Comparison of ENCODE assay signal across 8 cellular contexts in genomic region chr4:105145059-105145912, GRCh38. TPM values are rescaled to one million over a fixed set of nuclear protein-coding genes. Genes with fewer than 3 reads are reported as not detected.
DNase-seq lines count a peak whose midpoint lies in the region; ATAC-seq and TF ChIP-seq lines count a peak whose summit lies in the region.

No MANE protein-coding gene starts in this region.

- peak overlapping the region; percentile 96 to 100 (median 98) for H3K4me3 Mint-ChIP-seq in naive B cell

- ATAC-seq in GM19351 (IDR thresholded peaks at IDR 0.05; ENCODE audit: unreplicated experiment): peak; percentile 6
- ATAC-seq in naive B cell (ENCODE audit: low read depth in 2 of 2): peak; percentile 31 to 32
- no peak for ATAC-seq in HG02759 (IDR thresholded peaks at IDR 0.05; ENCODE audit: unreplicated experiment)

- TF ChIP-seq CTCF in AG09309 (IDR thresholded peaks at IDR 0.05; ENCODE audit: control insufficient read depth, insufficient read depth, low read depth, low read length, missing control alignments): no peak
- no peak for TF ChIP-seq CTCF in coronary artery (IDR thresholded peaks at IDR 0.05)

- peak overlapping the region; percentile 58 to 99 (median 96) for H3K27ac Mint-ChIP-seq in naive B cell

- no peaks in the 10 kb centered on the region for H3K36me3 Mint-ChIP-seq in naive B cell

- H3K4me3 ChIP-seq in AG09309 (ENCODE audit: control insufficient read depth, low read depth, low read length) (peak overlapping the region; percentile 59), coronary artery (peak overlapping the region; percentile 93)

- H3K27ac ChIP-seq in coronary artery: peak overlapping the region; percentile 82 to 91

- no peak for DNase-seq in AG09309 (ENCODE audit: low read depth)
- peak; percentile 75 for DNase-seq in NOMO-1 treated with dmso at 0.1 percent for 144 hours (lab: John Stamatoyannopoulos, UW; ENCODE audit: unreplicated experiment)
- no peak for DNase-seq in coronary artery (ENCODE audit: low spot score)
- peak; percentile 44 for DNase-seq in naive B cell
- no peak for DNase-seq in stimulated activated CD4-positive, alpha-beta T cell treated with anti-CD3 and anti-CD28 coated beads, Interleukin-4, amount 100 ng/mL, for 24 hours
- no peak for DNase-seq in COLO829 (ENCODE audit: low spot score)

- H3K4me1 Mint-ChIP-seq in naive B cell: peaks cover 31 to 41% (median 35%) of the 10 kb centered on the region in 3 donors

- H3K27me3 Mint-ChIP-seq in naive B cell: no peaks in the 10 kb centered on the region

- no peaks in the 10 kb centered on the region for H3K9me3 Mint-ChIP-seq in naive B cell

RNA-seq across cellular contexts. Expression of gene TET2, which starts 1.4 kb away (rescaled TPM):
- polyA plus RNA-seq in naive B cell (ENCODE audit: low read depth in 6 of 6): 10 to 100 TPM in 5 of 6 donors, 1 to 10 TPM in 1; 8.2 to 34.5 (median 27.7) TPM

Comparison
In these comparisons a context has a peak if more than half of its experiments do, and no peak if none do; other contexts are left out.
1. DNase-seq: peak in NOMO-1 treated with dmso at 0.1 percent for 144 hours (single experiment) and naive B cell (single experiment); none in AG09309 (single experiment), coronary artery (single experiment), stimulated activated CD4-positive, alpha-beta T cell treated with anti-CD3 and anti-CD28 coated beads, Interleukin-4, amount 100 ng/mL, for 24 hours (single experiment) and COLO829 (single experiment).